Comparison of ENCODE assay signal across 19 cellular contexts in genomic region chr18:32057624-32058165, GRCh38. TPM values are rescaled to one million over a fixed set of nuclear protein-coding genes. Genes with fewer than 3 reads are reported as not detected.
A peak's percentile ranks its signal among the peaks of the same experiment; 100 is the strongest.
DNase-seq lines count a peak whose midpoint lies in the region; TF ChIP-seq lines count a peak whose summit lies in the region.
"Had no signal": no experiment of that assay in that cellular context is flagged by ENCODE, and none has a peak within 500 bp of the region (broad histone marks: within the 10 kb centered on the region; RNA-seq: fewer than 3 reads in every experiment).

No MANE protein-coding gene starts in this region.

- H3K9ac ChIP-seq in endodermal cell (ENCODE audit: extremely low read depth, low read length, poor library complexity, severe bottlenecking): no peak overlapping the region
- no peak overlapping the region for H3K9ac ChIP-seq in trophoblast cell (ENCODE audit: low read length)

- H3K9me3 Mint-ChIP-seq in endodermal cell: no peaks in the 10 kb centered on the region

- no peaks in the 10 kb centered on the region for H3K36me3 ChIP-seq in H7 (replicated peaks; ENCODE audit: control insufficient read depth, insufficient read depth, low read length)
- peaks cover 80% of the 10 kb centered on the region for H3K36me3 ChIP-seq in endodermal cell (ENCODE audit: control insufficient read depth, insufficient read depth, low read length)
- no peaks in the 10 kb centered on the region for H3K36me3 ChIP-seq in trophoblast cell (ENCODE audit: control insufficient read depth in 1 of 2, insufficient read depth in 2 of 2, low read length in 2 of 2)
- H3K36me3 ChIP-seq: SJSA1 had no signal

- H4K91ac ChIP-seq in trophoblast cell (ENCODE audit: low read depth, low read length): no peak overlapping the region

- H3K4me2 ChIP-seq in trophoblast cell (ENCODE audit: low read length): no peak overlapping the region

- H2BK5ac ChIP-seq in trophoblast cell (ENCODE audit: low read depth, low read length, poor library complexity): no peak overlapping the region

- H3K9me3 ChIP-seq in endodermal cell (ENCODE audit: control insufficient read depth, low read length) (peaks cover 4% of the 10 kb centered on the region), trophoblast cell (ENCODE audit: insufficient read depth, low read depth, low read length) (no peaks in the 10 kb centered on the region)
- H3K9me3 ChIP-seq: SJSA1 had no signal

- TF ChIP-seq CTCF in endodermal cell (conservative IDR thresholded peaks at IDR 0.05) (no peak), GM20000 (IDR thresholded peaks at IDR 0.05; ENCODE audit: extremely low read depth, missing control alignments) (no peak)

- no peak overlapping the region for H3K27ac Mint-ChIP-seq in endodermal cell

- WGBS in endodermal cell (ENCODE audit: insufficient coverage in 1 of 2, insufficient read length in 1 of 2), 2 experiments: 64 to 80% methylated on average over 1 to 7 of the region's 7 CpGs
- WGBS in trophoblast cell (ENCODE audit: extremely low coverage, insufficient coverage, insufficient read length): no CpG with 5 or more reads among the region's 7 CpGs

- H3K23ac ChIP-seq in trophoblast cell (ENCODE audit: low read length): no peak overlapping the region

- no peaks in the 10 kb centered on the region for H3K79me1 ChIP-seq in trophoblast cell (ENCODE audit: low read length)

- H4K12ac ChIP-seq in trophoblast cell (ENCODE audit: low read depth, low read length): no peak overlapping the region

- H3K4me1 Mint-ChIP-seq in endodermal cell: peaks cover 14% of the 10 kb centered on the region

- H3K36me3 Mint-ChIP-seq in endodermal cell (ENCODE audit: low read depth): peaks cover 52% of the 10 kb centered on the region

- no peak overlapping the region for H3K4me3 ChIP-seq in H7 (ENCODE audit: insufficient read depth, low read depth, low read length)
- H3K4me3 ChIP-seq in endodermal cell (ENCODE audit: low read length): no peak overlapping the region
- no peak overlapping the region for H3K4me3 ChIP-seq in trophoblast cell (ENCODE audit: low read depth, low read length)
- H3K4me3 ChIP-seq: SJSA1 had no signal

- no peak overlapping the region for H4K8ac ChIP-seq in trophoblast cell (ENCODE audit: low read depth, low read length)

- H3K27me3 ChIP-seq in H7 (ENCODE audit: control insufficient read depth, insufficient read depth, low read length) (no peaks in the 10 kb centered on the region), endodermal cell (ENCODE audit: control insufficient read depth, insufficient read depth, low read length, poor library complexity, severe bottlenecking) (no peaks in the 10 kb centered on the region), trophoblast cell (ENCODE audit: insufficient read depth, low read length) (no peaks in the 10 kb centered on the region)
- H3K27me3 ChIP-seq: SJSA1 had no signal

- no peak overlapping the region for H2BK120ac ChIP-seq in trophoblast cell (ENCODE audit: insufficient read depth, low read length, poor library complexity)

- no peak overlapping the region for H2BK12ac ChIP-seq in trophoblast cell (ENCODE audit: low read length)

- H3K14ac ChIP-seq in trophoblast cell (ENCODE audit: low read length): no peak overlapping the region

- no peak overlapping the region for H3K4me3 Mint-ChIP-seq in endodermal cell
- H3K4me3 Mint-ChIP-seq: CD4-positive, CD25-positive, alpha-beta regulatory T cell had no signal

- H3K27ac ChIP-seq in endodermal cell (ENCODE audit: low read depth, low read length) (no peak overlapping the region), trophoblast cell (ENCODE audit: low read depth, low read length) (no peak overlapping the region)
- H3K27ac ChIP-seq: SJSA1 had no signal

- no peak overlapping the region for H3K4ac ChIP-seq in trophoblast cell (ENCODE audit: low read depth, low read length)

- H3K4me1 ChIP-seq in endodermal cell (ENCODE audit: control insufficient read depth, insufficient read depth, low read length) (no peaks in the 10 kb centered on the region), trophoblast cell (ENCODE audit: control insufficient read depth in 1 of 2, insufficient read depth in 2 of 2, low read length in 2 of 2) (no peaks in the 10 kb centered on the region)
- H3K4me1 ChIP-seq: SJSA1 had no signal

- no peaks in the 10 kb centered on the region for H3K27me3 Mint-ChIP-seq in endodermal cell (ENCODE audit: insufficient read depth)
- H3K27me3 Mint-ChIP-seq: CD4-positive, CD25-positive, alpha-beta regulatory T cell had no signal

- DNase-seq in DMS 273 (lab: John Stamatoyannopoulos, UW; ENCODE audit: unreplicated experiment) (peak; percentile 80), H7 (peak; percentile 20), NCI-H524 treated with DMSO at 0.1 percent for 48 hours (lab: John Stamatoyannopoulos, UW) (peak; percentile 35), endodermal cell (peak; percentile 76), GM20000 (ENCODE audit: low spot score) (no peak), cortex of kidney (lab: John Stamatoyannopoulos, UW) (no peak), trophoblast cell (no peak), NCI-H1436 treated with DMSO at 0.1 percent for 48 hours (lab: John Stamatoyannopoulos, UW) (no peak)
- DNase-seq: ACHN; Calu3; CD4-positive, CD25-positive, alpha-beta regulatory T cell; DMS79 treated with DMSO at 0.1 percent for 48 hours; GF-D8; NCI-H1417 treated with DMSO at 0.1 percent for 48 hours; NCI-H2081; NCI-H510A treated with DMSO at 0.1 percent for 48 hours; NK-92 treated with Interleukin-12 subunit alpha and Interleukin-12 subunit beta, amount 100 ng/mL, for 24 hours; PC-3 had no signal

- no peaks in the 10 kb centered on the region for H3K79me2 ChIP-seq in trophoblast cell (ENCODE audit: control insufficient read depth, insufficient read depth, low read length, poor library complexity)

- H2AK5ac ChIP-seq in trophoblast cell (ENCODE audit: low read length): no peak overlapping the region

- no peak overlapping the region for H3K18ac ChIP-seq in trophoblast cell (ENCODE audit: low read length)

- H2AFZ ChIP-seq in trophoblast cell (ENCODE audit: insufficient read depth, low read length, poor library complexity): no peak overlapping the region

RNA-seq across cellular contexts. Expression of gene RNF138, which starts 34.0 kb away (rescaled TPM):
- 105 and 130 TPM in 2 replicates for total RNA-seq in H7 (2014; rRNA removed; shearing (Covaris generic))
- total RNA-seq in endodermal cell: 10 to 100 TPM; 45.2 to 59.6 TPM
- 70.9 TPM for polyA plus RNA-seq in endodermal cell (2013, experiment 1 of 2)
- 56.7 TPM for polyA plus RNA-seq in endodermal cell (2013, experiment 2 of 2)
- 7.7 and 9.1 TPM in 2 replicates for polyA plus RNA-seq in trophoblast cell (2013)

RNA-seq across cellular contexts. Expression of gene RNF125, which starts 39.1 kb away (rescaled TPM):
- total RNA-seq in H7 (2014; rRNA removed; shearing (Covaris generic)): 12.1 and 19.7 TPM in 2 replicates
- total RNA-seq in endodermal cell: 10 to 100 TPM; 19.3 to 29.3 TPM
- polyA plus RNA-seq in endodermal cell (2013, experiment 1 of 2): 6.1 TPM
- 7.5 TPM for polyA plus RNA-seq in endodermal cell (2013, experiment 2 of 2)
- polyA plus RNA-seq in trophoblast cell (2013): 0.23 and 0.36 TPM in 2 replicates
- total RNA-seq: SJSA1 had no signal

Comparison
In these comparisons a context has a peak if more than half of its experiments do, and no peak if none do; other contexts are left out.
1. DNase-seq: peak in DMS 273 (single experiment), H7 (single experiment), NCI-H524 treated with DMSO at 0.1 percent for 48 hours (single experiment) and endodermal cell (single experiment); none in GM20000 (single experiment), cortex of kidney (single experiment), trophoblast cell (0 of 2) and NCI-H1436 treated with DMSO at 0.1 percent for 48 hours (single experiment).